1 cellular context compared by ENCODE assay signal in the genomic region with DNA sequence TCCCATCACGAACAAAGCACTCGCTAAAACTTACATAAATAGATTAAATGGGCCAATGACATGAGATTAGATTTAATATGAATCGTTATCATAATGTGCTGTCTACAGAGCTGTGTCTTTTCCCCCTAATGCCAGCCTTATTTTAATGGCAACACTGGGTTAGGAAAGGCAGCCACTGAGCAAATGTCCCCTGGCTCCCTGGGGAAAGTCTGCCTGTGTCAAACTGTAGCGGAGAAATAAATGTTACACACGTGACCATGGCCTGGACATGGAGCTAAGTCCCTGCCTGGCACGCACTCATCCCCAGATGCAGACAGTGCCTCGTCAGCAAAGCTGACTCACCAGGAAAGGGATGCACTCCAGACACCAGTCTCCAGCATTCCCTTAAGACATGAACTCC.
TF ChIP-seq lines count a peak whose summit lies in the region.

No MANE protein-coding gene starts in this region.

TF ChIP-seq in HEK293, 187 proteins besides CTCF, POLR2A, EP300 and RAD21 (continued from another document):
- TF ChIP-seq ZNF398 (tag by site-specific recombination; IDR thresholded peaks at IDR 0.05) = no peak
- no peak for TF ChIP-seq GFI1B (tag by site-specific recombination; IDR thresholded peaks at IDR 0.05)
- TF ChIP-seq ZEB2 (tag by site-specific recombination; IDR thresholded peaks at IDR 0.05) = 0 out of 2 replicates have a peak, but pooled peaks have one; percentile 47
- 0 out of 2 replicates have a peak, but pooled peaks have one; percentile 15 for TF ChIP-seq ZNF660 (tag by site-specific recombination; IDR thresholded peaks at IDR 0.05)
- TF ChIP-seq GLI4 (tag by site-specific recombination; IDR thresholded peaks at IDR 0.05) = no peak
- no peak for TF ChIP-seq ZNF623 (tag by site-specific recombination; IDR thresholded peaks at IDR 0.05)
- peak; percentile 49; the same call in 1 of the 2 replicates for TF ChIP-seq TRIM28 (IDR thresholded peaks at IDR 0.05; ENCODE audit: borderline replicate concordance, low read length)
- TF ChIP-seq ZNF19 (tag by site-specific recombination; IDR thresholded peaks at IDR 0.05; ENCODE audit: low read depth) = no peak
- TF ChIP-seq ZBTB21 (tag by site-specific recombination; IDR thresholded peaks at IDR 0.05) = no peak
TF ChIP-seq in HEK293: peak in this region for 5.
